Comparison of ENCODE assay signal across 15 cellular contexts in genomic region chr2:231877533-231878456, GRCh38. TPM values are rescaled to one million over a fixed set of nuclear protein-coding genes. Genes with fewer than 3 reads are reported as not detected.
DNase-seq lines count a peak whose midpoint lies in the region; ATAC-seq and TF ChIP-seq lines count a peak whose summit lies in the region.
"Had no signal": no experiment of that assay in that cellular context is flagged by ENCODE, and none has a peak within 500 bp of the region (broad histone marks: within the 10 kb centered on the region; RNA-seq: fewer than 3 reads in every experiment).

No MANE protein-coding gene starts in this region.

- no peaks in the 10 kb centered on the region for H3K36me3 Mint-ChIP-seq in stimulated activated effector memory CD8-positive, alpha-beta T cell treated with anti-CD3 and anti-CD28 coated beads, Interleukin-12 subunit alpha, Interleukin-12 subunit beta, amount 100 ng/mL, for 72 hours
- H3K36me3 Mint-ChIP-seq in T-helper 17 cell (ENCODE audit: low read depth) (peaks cover 3% of the 10 kb centered on the region), mesothelial cell of epicardium (no peaks in the 10 kb centered on the region)
- H3K36me3 Mint-ChIP-seq: CD4-positive, CD25-positive, alpha-beta regulatory T cell had no signal

- H3K27me3 Mint-ChIP-seq in T-helper 17 cell (peaks cover 47% of the 10 kb centered on the region), mesothelial cell of epicardium (ENCODE audit: low read depth) (peaks cover 12% of the 10 kb centered on the region)

- no peak overlapping the region for H3K27ac Mint-ChIP-seq in stimulated activated effector memory CD8-positive, alpha-beta T cell treated with anti-CD3 and anti-CD28 coated beads, Interleukin-12 subunit alpha, Interleukin-12 subunit beta, amount 100 ng/mL, for 72 hours
- H3K27ac Mint-ChIP-seq in T-helper 17 cell (no peak overlapping the region), mesothelial cell of epicardium (no peak overlapping the region)
- H3K27ac Mint-ChIP-seq: CD4-positive, CD25-positive, alpha-beta regulatory T cell had no signal

- H3K4me3 Mint-ChIP-seq in stimulated activated effector memory CD8-positive, alpha-beta T cell treated with anti-CD3 and anti-CD28 coated beads, Interleukin-12 subunit alpha, Interleukin-12 subunit beta, amount 100 ng/mL, for 72 hours: no peak overlapping the region
- H3K4me3 Mint-ChIP-seq in T-helper 17 cell (no peak overlapping the region), mesothelial cell of epicardium (no peak overlapping the region)
- H3K4me3 Mint-ChIP-seq: CD4-positive, CD25-positive, alpha-beta regulatory T cell had no signal

- H3K9me3 Mint-ChIP-seq in stimulated activated effector memory CD8-positive, alpha-beta T cell treated with anti-CD3 and anti-CD28 coated beads, Interleukin-12 subunit alpha, Interleukin-12 subunit beta, amount 100 ng/mL, for 72 hours: no peaks in the 10 kb centered on the region
- no peaks in the 10 kb centered on the region for H3K9me3 Mint-ChIP-seq in mesothelial cell of epicardium

- DNase-seq in ELF-1 (ENCODE audit: low read depth, low spot score) (peak; percentile 52), NCI-H2196 treated with DMSO at 0.1 percent for 48 hours (lab: John Stamatoyannopoulos, UW; ENCODE audit: unreplicated experiment) (peak; percentile 14), cerebellar cortex (ENCODE audit: low spot score) (peak; percentile 5), non-pigmented ciliary epithelial cell (ENCODE audit: low read depth) (peak; percentile 35), activated gamma-delta T cell (lab: John Stamatoyannopoulos, UW) (no peak), T-helper 17 cell (no peak), mesothelial cell of epicardium (ENCODE audit: low spot score in 2 of 2, unreplicated experiment in 2 of 2) (no peak)
- no peak for DNase-seq in stimulated activated effector memory CD8-positive, alpha-beta T cell treated with anti-CD3 and anti-CD28 coated beads, Interleukin-12 subunit alpha, Interleukin-12 subunit beta, amount 100 ng/mL, for 72 hours (ENCODE audit: low spot score in 2 of 2)
- DNase-seq: CD4-positive, CD25-positive, alpha-beta regulatory T cell; hippocampal formation; midbrain; NCI-H526; stomach had no signal

- H3K4me1 Mint-ChIP-seq in stimulated activated effector memory CD8-positive, alpha-beta T cell treated with anti-CD3 and anti-CD28 coated beads, Interleukin-12 subunit alpha, Interleukin-12 subunit beta, amount 100 ng/mL, for 72 hours: no peaks in the 10 kb centered on the region
- H3K4me1 Mint-ChIP-seq in T-helper 17 cell (peaks cover 3% of the 10 kb centered on the region), mesothelial cell of epicardium (peaks cover 15% of the 10 kb centered on the region)

- no peak for ATAC-seq in stimulated activated effector memory CD8-positive, alpha-beta T cell treated with anti-CD3 and anti-CD28 coated beads, Interleukin-12 subunit alpha, Interleukin-12 subunit beta, amount 100 ng/mL, for 72 hours
- no peak for ATAC-seq in T-helper 17 cell

- no peaks in the 10 kb centered on the region for H3K9me3 ChIP-seq in T-helper 17 cell (ENCODE audit: control insufficient read depth, low read length, poor library complexity, severe bottlenecking)
- H3K9me3 ChIP-seq: stomach had no signal

- TF ChIP-seq CTCF in mesothelial cell of epicardium (IDR thresholded peaks at IDR 0.05; ENCODE audit: unreplicated experiment): no peak

RNA-seq across cellular contexts. Expression of gene NPPC, which starts 48.4 kb away (rescaled TPM):
- total RNA-seq in T-helper 17 cell (not detected), mesothelial cell of epicardium (0.72 to 0.80 TPM (median 0.73 TPM) in 3 replicates)
- total RNA-seq: cardiac muscle cell; CD4-positive, CD25-positive, alpha-beta regulatory T cell; endothelial cell of umbilical vein had no signal

Comparison
In these comparisons a context has a peak if more than half of its experiments do, and no peak if none do; other contexts are left out.
1. DNase-seq: peak in ELF-1 (single experiment), NCI-H2196 treated with DMSO at 0.1 percent for 48 hours (single experiment), cerebellar cortex (single experiment) and non-pigmented ciliary epithelial cell (single experiment); none in activated gamma-delta T cell (single experiment), stimulated activated effector memory CD8-positive, alpha-beta T cell treated with anti-CD3 and anti-CD28 coated beads, Interleukin-12 subunit alpha, Interleukin-12 subunit beta, amount 100 ng/mL, for 72 hours (0 of 2), T-helper 17 cell (0 of 3) and mesothelial cell of epicardium (0 of 2).